In the genomic region with DNA sequence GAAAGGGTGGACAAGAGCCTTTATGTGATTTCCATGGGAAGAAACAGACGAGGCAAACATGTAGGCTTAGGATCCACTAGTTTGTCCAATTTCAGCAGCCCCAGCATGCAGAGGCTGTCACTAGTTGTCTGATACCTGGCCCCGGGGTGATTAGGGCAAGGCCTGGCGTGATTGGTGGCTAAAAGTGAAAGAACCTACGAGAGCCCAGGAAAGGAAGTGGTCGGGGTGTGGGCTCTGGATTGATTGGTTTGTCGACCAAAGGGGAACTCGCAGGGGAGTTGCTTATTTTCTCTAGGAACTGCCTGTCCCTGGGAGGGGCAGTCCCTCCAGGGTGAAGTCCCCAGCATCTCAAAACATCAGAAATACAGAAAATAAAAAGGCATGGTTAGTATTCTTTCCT, we compare ENCODE assay signal across 8 cellular contexts.
DNase-seq lines count a peak whose midpoint lies in the region; ATAC-seq and TF ChIP-seq lines count a peak whose summit lies in the region.

No MANE protein-coding gene starts in this region.

- no peak for TF ChIP-seq POLR2A in esophagus muscularis mucosa (IDR thresholded peaks at IDR 0.05; ENCODE audit: low read depth)

- no peak overlapping the region for H3K4me3 ChIP-seq in esophagus muscularis mucosa

- peaks cover 0 to 46% (median 0%) of the 10 kb centered on the region in 4 donors for H3K27me3 ChIP-seq in esophagus muscularis mucosa

- peaks cover 13% of the 10 kb centered on the region for H3K27me3 Mint-ChIP-seq in activated naive CD8-positive, alpha-beta T cell
- H3K27me3 Mint-ChIP-seq in progenitor cell of endocrine pancreas: peaks cover 8% of the 10 kb centered on the region

- H3K4me3 Mint-ChIP-seq in activated naive CD8-positive, alpha-beta T cell: peak overlapping the region; percentile 48
- no peak overlapping the region for H3K4me3 Mint-ChIP-seq in progenitor cell of endocrine pancreas (ENCODE audit: low read depth)

- no peak for TF ChIP-seq EP300 in esophagus muscularis mucosa (IDR thresholded peaks at IDR 0.05)

- H3K36me3 ChIP-seq in esophagus muscularis mucosa: no peaks in the 10 kb centered on the region

- no peaks in the 10 kb centered on the region for H3K9me3 ChIP-seq in esophagus muscularis mucosa

- peaks cover 11% of the 10 kb centered on the region for H3K4me1 Mint-ChIP-seq in activated naive CD8-positive, alpha-beta T cell (ENCODE audit: low read depth)
- H3K4me1 Mint-ChIP-seq in progenitor cell of endocrine pancreas (ENCODE audit: low read depth): peaks cover 15% of the 10 kb centered on the region

- WGBS in esophagus muscularis mucosa: 18% methylated on average over 7 of the region's 7 CpGs

- TF ChIP-seq CTCF in progenitor cell of endocrine pancreas (IDR thresholded peaks at IDR 0.05; ENCODE audit: unreplicated experiment) (no peak), esophagus muscularis mucosa (IDR thresholded peaks at IDR 0.05) (no peak)

- DNase-seq in RPMI8226 (peak; percentile 26), progenitor cell of endocrine pancreas (ENCODE audit: low spot score, unreplicated experiment) (no peak), esophagus muscularis mucosa (ENCODE audit: extremely low spot score) (no peak), globus pallidus (ENCODE audit: low spot score) (no peak)
- peak; percentile 44 to 45 for DNase-seq in stimulated activated CD4-positive, alpha-beta T cell treated with anti-CD3 and anti-CD28 coated beads, Interleukin-2, amount 100 ng/mL, for 24 hours

- H3K4me1 ChIP-seq in esophagus muscularis mucosa: no peaks in the 10 kb centered on the region

- intact Hi-C loops in esophagus muscularis mucosa (cut with DNase I): no loop called here

- no peak overlapping the region for H3K27ac ChIP-seq in esophagus muscularis mucosa (replicated peaks in 1 of 4)

- peak overlapping the region; percentile 29 for H3K27ac Mint-ChIP-seq in activated naive CD8-positive, alpha-beta T cell
- H3K27ac Mint-ChIP-seq in progenitor cell of endocrine pancreas: no peak overlapping the region

- ATAC-seq in GM18907 (IDR thresholded peaks at IDR 0.05; ENCODE audit: unreplicated experiment): peak; percentile 99
- ATAC-seq in HG02981 (IDR thresholded peaks at IDR 0.05; ENCODE audit: unreplicated experiment): peak; percentile 97

- no peaks in the 10 kb centered on the region for H3K9me3 Mint-ChIP-seq in activated naive CD8-positive, alpha-beta T cell (ENCODE audit: low read depth)
- peaks cover 4% of the 10 kb centered on the region for H3K9me3 Mint-ChIP-seq in progenitor cell of endocrine pancreas (ENCODE audit: low read depth)

- peaks cover 5% of the 10 kb centered on the region for H3K36me3 Mint-ChIP-seq in activated naive CD8-positive, alpha-beta T cell
- H3K36me3 Mint-ChIP-seq in progenitor cell of endocrine pancreas (ENCODE audit: insufficient read depth): no peaks in the 10 kb centered on the region

Comparison
In these comparisons a context has a peak if more than half of its experiments do, and no peak if none do; other contexts are left out.
1. DNase-seq: peak in RPMI8226 (single experiment) and stimulated activated CD4-positive, alpha-beta T cell treated with anti-CD3 and anti-CD28 coated beads, Interleukin-2, amount 100 ng/mL, for 24 hours (2 of 2); none in progenitor cell of endocrine pancreas (single experiment), esophagus muscularis mucosa (single experiment) and globus pallidus (single experiment).